ENCODE assay signal across 22 cellular contexts in the genomic region with DNA sequence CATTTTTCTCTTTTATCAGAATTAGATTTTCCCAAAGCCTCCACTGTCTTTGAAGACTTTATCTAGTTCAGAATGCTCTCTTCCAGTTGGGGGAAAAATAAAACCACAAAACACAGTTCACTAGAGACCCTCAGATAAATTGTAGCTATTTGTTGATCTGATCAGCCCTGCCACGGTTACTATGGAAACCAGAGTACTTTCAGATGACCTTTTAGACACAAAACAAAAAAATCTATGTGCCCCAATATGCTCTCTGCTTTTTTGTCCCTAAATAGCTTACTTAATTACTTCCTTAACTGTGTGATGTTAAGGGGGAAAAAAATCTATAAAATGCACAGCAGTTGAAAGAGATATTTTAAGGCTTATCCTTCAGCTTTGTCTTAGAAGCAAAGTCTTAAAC.
DNase-seq lines count a peak whose midpoint lies in the region; ATAC-seq and TF ChIP-seq lines count a peak whose summit lies in the region.
"Had no signal": no experiment of that assay in that cellular context is flagged by ENCODE, and none has a peak within 500 bp of the region (broad histone marks: within the 10 kb centered on the region; RNA-seq: fewer than 3 reads in every experiment).

No MANE protein-coding gene starts in this region.

- H3K4me1 ChIP-seq in ovary (ENCODE audit: insufficient read depth): no peaks in the 10 kb centered on the region
- no peaks in the 10 kb centered on the region for H3K4me1 ChIP-seq in effector memory CD4-positive, alpha-beta T cell (ENCODE audit: control insufficient read depth, insufficient read depth, low read length, poor library complexity, severe bottlenecking)
- H3K4me1 ChIP-seq: left ventricle myocardium inferior, upper lobe of right lung had no signal

- 13 to 40% (median 24%) methylated on average over 1 of the region's 1 CpG for WGBS in ovary, 3 donors

- H3K36me3 Mint-ChIP-seq in natural killer cell: no peaks in the 10 kb centered on the region

- H3K27ac Mint-ChIP-seq in natural killer cell: peak overlapping the region; percentile 38 to 48

- no peak for ATAC-seq in natural killer cell
- no peak for ATAC-seq in GM21423 (IDR thresholded peaks at IDR 0.05; ENCODE audit: unreplicated experiment)
- ATAC-seq: A549, PC-3, upper lobe of right lung had no signal

- H3K4me3 Mint-ChIP-seq in natural killer cell: no peak overlapping the region

- H3K4me1 Mint-ChIP-seq in natural killer cell: peaks cover 7 to 11% of the 10 kb centered on the region in 2 donors

- DNase-seq in NCI-H748 (lab: John Stamatoyannopoulos, UW; ENCODE audit: unreplicated experiment) (peak; percentile 22), NCI-H748 treated with DMSO at 0.1 percent for 48 hours (lab: John Stamatoyannopoulos, UW) (no peak), Caki2 (ENCODE audit: low read depth) (peak; percentile 6), SK-N-DZ (ENCODE audit: low spot score) (peak; percentile 41), natural killer cell (no peak), ovary (no peak)
- DNase-seq in effector memory CD4-positive, alpha-beta T cell: no peak
- DNase-seq: activated CD4-positive, alpha-beta T cell treated with anti-CD3 and anti-CD28 coated beads, Interleukin-2, amount 50 U/mL, for 48 hours; activated effector memory CD4-positive, alpha-beta T cell treated with Interleukin-2 at 50 U/mL for 16 hours; EL; GM23248; KG1; left ventricle myocardium inferior; NCI-H446 treated with DMSO at 0.1 percent for 48 hours; PC-3; posterior cingulate gyrus; upper lobe of right lung had no signal

- H3K4me3 ChIP-seq in ovary: no peak overlapping the region
- no peak overlapping the region for H3K4me3 ChIP-seq in effector memory CD4-positive, alpha-beta T cell (ENCODE audit: insufficient read depth, low read depth, low read length, poor library complexity, severe bottlenecking)
- H3K4me3 ChIP-seq: A549, coronary artery, GM23248, left ventricle myocardium inferior, smooth muscle cell, upper lobe of right lung had no signal

- no peaks in the 10 kb centered on the region for H3K36me3 ChIP-seq in ovary
- H3K36me3 ChIP-seq in effector memory CD4-positive, alpha-beta T cell (ENCODE audit: control insufficient read depth, insufficient read depth, low read length): no peaks in the 10 kb centered on the region
- H3K36me3 ChIP-seq: left ventricle myocardium inferior, upper lobe of right lung had no signal

- TF ChIP-seq CTCF in natural killer cell (IDR thresholded peaks at IDR 0.05) (no peak), ovary (IDR thresholded peaks at IDR 0.05) (no peak)

- H3K9me3 Mint-ChIP-seq in natural killer cell: no peaks in the 10 kb centered on the region

- intact Hi-C loops in natural killer cell (cut with micrococcal nuclease): no loop called here
- intact Hi-C loops in ovary (cut with DNase I): loop anchor here in 1 of 4 donors (2.0 kb wide), 1 partner anchor 30 kb away; no protein-coding TSS in a partner anchor

- no peak for TF ChIP-seq EP300 in ovary (IDR thresholded peaks at IDR 0.05)

- H3K9me3 ChIP-seq in ovary: no peaks in the 10 kb centered on the region
- H3K9me3 ChIP-seq in effector memory CD4-positive, alpha-beta T cell (ENCODE audit: control insufficient read depth, low read length): no peaks in the 10 kb centered on the region
- H3K9me3 ChIP-seq: A549, left ventricle myocardium inferior, upper lobe of right lung had no signal

- H3K27me3 Mint-ChIP-seq in natural killer cell (ENCODE audit: low read depth in 2 of 2): no peaks in the 10 kb centered on the region

- H3K27me3 ChIP-seq in ovary: no peaks in the 10 kb centered on the region
- no peaks in the 10 kb centered on the region for H3K27me3 ChIP-seq in effector memory CD4-positive, alpha-beta T cell (replicated peaks; ENCODE audit: control insufficient read depth, insufficient read depth, low read length, poor library complexity, severe bottlenecking)
- H3K27me3 ChIP-seq: upper lobe of right lung had no signal

- in situ Hi-C loops in Caki2 (cut with HindIII; ENCODE audit: low pct_unique_long_range_greater_than_20kb, low sequenced_read_pairs): no loop called here

- TF ChIP-seq POLR2A in ovary (IDR thresholded peaks at IDR 0.05): no peak

- H3K27ac ChIP-seq in ovary: no peak overlapping the region
- H3K27ac ChIP-seq in effector memory CD4-positive, alpha-beta T cell (ENCODE audit: insufficient read depth, low read length, poor library complexity, severe bottlenecking): no peak overlapping the region
- H3K27ac ChIP-seq: A549, coronary artery, epithelial cell of prostate, GM23248, left ventricle myocardium inferior, upper lobe of right lung had no signal

Comparison
In these comparisons a context has a peak if more than half of its experiments do, and no peak if none do; other contexts are left out.
1. DNase-seq: peak in NCI-H748 (single experiment), Caki2 (single experiment) and SK-N-DZ (single experiment); none in NCI-H748 treated with DMSO at 0.1 percent for 48 hours (single experiment), natural killer cell (single experiment), ovary (0 of 5) and effector memory CD4-positive, alpha-beta T cell (0 of 3).